Comparison of ENCODE assay signal across 3 cellular contexts in genomic region chr9:38656896-38657295, GRCh38. TPM values are rescaled to one million over a fixed set of nuclear protein-coding genes. Genes with fewer than 3 reads are reported as not detected.
"Had no signal": no experiment of that assay in that cellular context is flagged by ENCODE, and none has a peak within 500 bp of the region (broad histone marks: within the 10 kb centered on the region; RNA-seq: fewer than 3 reads in every experiment).

No MANE protein-coding gene starts in this region.

- ATAC-seq: GM12878 had no signal

- H3K4me3 ChIP-seq: GM12878 had no signal

- DNase-seq: GDM1, GF-D8 had no signal

RNA-seq across cellular contexts. Expression of gene ANKRD18A, which starts 36.5 kb away (rescaled TPM):
- total RNA-seq: GM12878 had no signal
